Comparison of ENCODE assay signal across 16 cellular contexts in genomic region chr1:60596791-60597748, GRCh38.
DNase-seq lines count a peak whose midpoint lies in the region; ATAC-seq, FAIRE-seq and TF ChIP-seq lines count a peak whose summit lies in the region.
"Had no signal": no experiment of that assay in that cellular context is flagged by ENCODE, and none has a peak within 500 bp of the region (broad histone marks: within the 10 kb centered on the region; RNA-seq: fewer than 3 reads in every experiment).

No MANE protein-coding gene starts in this region.

- no peaks in the 10 kb centered on the region for H3K27me3 Mint-ChIP-seq in activated CD8-positive, alpha-beta T cell treated with anti-CD3 and anti-CD28 coated beads, Interleukin-2, amount 10 ng/mL, durations not matched to agents 7 days and 5 days (ENCODE audit: low read depth)

- H3K9me3 ChIP-seq in K562 (replicated peaks; ENCODE audit: control insufficient read depth, insufficient read depth, low read depth, low read length): no peaks in the 10 kb centered on the region
- H3K9me3 ChIP-seq: adrenal gland had no signal

- TF ChIP-seq RAD21 in K562 (CRISPR knock-in tag; conservative IDR thresholded peaks at IDR 0.05 in 1 of 2, IDR thresholded peaks at IDR 0.05 in 1 of 2): no peak

- TF ChIP-seq EP300 in K562 (IDR thresholded peaks at IDR 0.05; ENCODE audit: low read length): no peak

- no peak overlapping the region for H3K4me3 ChIP-seq in K562
- H3K4me3 ChIP-seq: adrenal gland had no signal

- H3K9me3 Mint-ChIP-seq in activated CD8-positive, alpha-beta T cell treated with anti-CD3 and anti-CD28 coated beads, Interleukin-2, amount 10 ng/mL, durations not matched to agents 7 days and 5 days (ENCODE audit: insufficient read depth): no peaks in the 10 kb centered on the region

- no peak overlapping the region for H3K27ac ChIP-seq in C4-2B
- no peak overlapping the region for H3K27ac ChIP-seq in K562 (ENCODE audit: extremely low read depth, low read depth, low read length)
- H3K27ac ChIP-seq: adrenal gland, VCaP had no signal

- in situ Hi-C loops in K562 (cut with MboI): no loop called here

- peaks cover 0 to 6% of the 10 kb centered on the region in 2 experiments; a peak in 2 of 5 replicates for H3K4me1 ChIP-seq in K562 (replicated peaks in 1 of 2; ENCODE audit: control insufficient read depth in 2 of 2, insufficient read depth in 2 of 2, low read length in 2 of 2)
- H3K4me1 ChIP-seq: adrenal gland had no signal

- H3K4me2 ChIP-seq in K562 (ENCODE audit: insufficient read depth, low read length): no peak overlapping the region

- H3K36me3 Mint-ChIP-seq in activated CD8-positive, alpha-beta T cell treated with anti-CD3 and anti-CD28 coated beads, Interleukin-2, amount 10 ng/mL, durations not matched to agents 7 days and 5 days (ENCODE audit: low read depth): no peaks in the 10 kb centered on the region
- H3K36me3 Mint-ChIP-seq: immature natural killer cell had no signal

- peak; percentile 67 for ATAC-seq in K562
- ATAC-seq in activated CD8-positive, alpha-beta T cell treated with anti-CD3 and anti-CD28 coated beads, Interleukin-2, amount 10 ng/mL, durations not matched to agents 7 days and 5 days: no peak
- ATAC-seq: activated T-helper 17 cell treated with anti-CD3 and anti-CD28 coated beads, Interleukin-2, amount 50 U/mL, for 72 hours had no signal

- H3K9ac ChIP-seq in K562 (ENCODE audit: insufficient read depth in 1 of 2, low read depth in 2 of 2, low read length in 2 of 2): no peak overlapping the region

- CTCF ChIA-PET in K562 (lab: Yijun Ruan, JAX; ENCODE audit: low intra/inter-chr PET ratio): no interaction called here
- CTCF ChIA-PET in activated CD8-positive, alpha-beta T cell treated with anti-CD3 and anti-CD28 coated beads, Interleukin-2, amount 10 ng/mL, durations not matched to agents 7 days and 5 days (lab: Charles Lee): no interaction called here

- 36% methylated on average over 8 of the region's 8 CpGs for WGBS in K562 (ENCODE audit: insufficient coverage, low coverage, missing lambda C conversion rate)

- no peak for TF ChIP-seq POLR2A in K562 (conservative IDR thresholded peaks at IDR 0.05)

- H3K9me1 ChIP-seq in K562 (ENCODE audit: control insufficient read depth, insufficient read depth, low read length): no peaks in the 10 kb centered on the region

- intact Hi-C loops in K562 (cut with micrococcal nuclease): no loop called here

- no peaks in the 10 kb centered on the region for H3K79me2 ChIP-seq in K562 (ENCODE audit: control insufficient read depth, insufficient read depth, low read length)

- no peak for FAIRE-seq in K562 (lab: Jason Lieb, UNC)
- FAIRE-seq: D721Med had no signal

- no peaks in the 10 kb centered on the region for H4K20me1 ChIP-seq in K562 (replicated peaks; ENCODE audit: control insufficient read depth, insufficient read depth, low read length)

- H2AFZ ChIP-seq in K562 (ENCODE audit: low read depth, low read length): no peak overlapping the region

- H3K27me3 ChIP-seq in K562 (ENCODE audit: control insufficient read depth in 2 of 2, insufficient read depth in 2 of 2, low read length in 2 of 2): no peaks in the 10 kb centered on the region
- H3K27me3 ChIP-seq: adrenal gland had no signal

- no peak overlapping the region for H3K27ac Mint-ChIP-seq in activated CD8-positive, alpha-beta T cell treated with anti-CD3 and anti-CD28 coated beads, Interleukin-2, amount 10 ng/mL, durations not matched to agents 7 days and 5 days
- H3K27ac Mint-ChIP-seq: activated T-helper 17 cell treated with anti-CD3 and anti-CD28 coated beads, Interleukin-2, amount 50 U/mL, for 72 hours; H9; immature natural killer cell had no signal

- POLR2A ChIA-PET in K562 (lab: Yijun Ruan, JAX): no interaction called here
- POLR2A ChIA-PET in activated CD8-positive, alpha-beta T cell treated with anti-CD3 and anti-CD28 coated beads, Interleukin-2, amount 10 ng/mL, durations not matched to agents 7 days and 5 days (lab: Charles Lee): no interaction called here

- DNase-seq in MV-4-11 (lab: John Stamatoyannopoulos, UW) (peak; percentile 67), K562 (ENCODE audit: extremely low read depth in 1 of 4, low spot score in 3 of 4) (peak in 2 of 4 experiments; percentile 22 to 29), kidney tubule cell (ENCODE audit: low spot score) (peak; percentile 53), NCI-H345 treated with DMSO at 0.1 percent for 48 hours (lab: John Stamatoyannopoulos, UW; ENCODE audit: unreplicated experiment) (no peak), GDM1 (lab: John Stamatoyannopoulos, UW) (no peak)
- no peak for DNase-seq in activated CD8-positive, alpha-beta T cell treated with anti-CD3 and anti-CD28 coated beads, Interleukin-2, amount 10 ng/mL, durations not matched to agents 7 days and 5 days
- no peak for DNase-seq in stimulated activated CD4-positive, alpha-beta T cell treated with anti-CD3 and anti-CD28 coated beads, Interleukin-4, amount 100 ng/mL, for 1 hour
- DNase-seq: H9, immature natural killer cell, NCI-H1092, SW 1271 had no signal

- peaks cover 5% of the 10 kb centered on the region; the same call in 1 of the 3 replicates for H3K36me3 ChIP-seq in K562 (ENCODE audit: control insufficient read depth, insufficient read depth, low read length)
- H3K36me3 ChIP-seq: adrenal gland had no signal

- H3K4me3 Mint-ChIP-seq in activated CD8-positive, alpha-beta T cell treated with anti-CD3 and anti-CD28 coated beads, Interleukin-2, amount 10 ng/mL, durations not matched to agents 7 days and 5 days: no peak overlapping the region
- H3K4me3 Mint-ChIP-seq: activated T-helper 17 cell treated with anti-CD3 and anti-CD28 coated beads, Interleukin-2, amount 50 U/mL, for 72 hours; H9; immature natural killer cell had no signal

- no peaks in the 10 kb centered on the region for H3K4me1 Mint-ChIP-seq in activated CD8-positive, alpha-beta T cell treated with anti-CD3 and anti-CD28 coated beads, Interleukin-2, amount 10 ng/mL, durations not matched to agents 7 days and 5 days (ENCODE audit: low read depth)
- H3K4me1 Mint-ChIP-seq: activated T-helper 17 cell treated with anti-CD3 and anti-CD28 coated beads, Interleukin-2, amount 50 U/mL, for 72 hours; H9 had no signal

- no TSS peak for BruUV-seq in K562 (replicated peaks; lab: Mats Ljungman, UMichigan)

- TF ChIP-seq CTCF in C4-2B (conservative IDR thresholded peaks at IDR 0.05) (peak; percentile 19; the same call in 1 of the 2 replicates), K562 (IDR thresholded peaks at IDR 0.05 in 2 of 3, conservative IDR thresholded peaks at IDR 0.05 in 1 of 3; ENCODE audit: insufficient read depth in 2 of 3, low read depth in 1 of 3, low read length in 3 of 3) (peak in 1 of 3 experiments; percentile 22; a peak in 1 of 6 replicates)

TF ChIP-seq in K562, 482 proteins besides CTCF, POLR2A, EP300 and RAD21 (continues in another document):
- TF ChIP-seq WHSC1 (IDR thresholded peaks at IDR 0.05; ENCODE audit: low read length) (no peak), NUFIP1 (IDR thresholded peaks at IDR 0.05; ENCODE audit: partially characterized antibody) (no peak), PCBP2 (IDR thresholded peaks at IDR 0.05; ENCODE audit: low read depth, low read length, poor library complexity, severe bottlenecking) (no peak), ZNF12 (CRISPR knock-in tag; IDR thresholded peaks at IDR 0.05) (no peak), TSC22D4 (tag; IDR thresholded peaks at IDR 0.05) (no peak), TEAD2 (tag; IDR thresholded peaks at IDR 0.05) (no peak), ILK (tag; IDR thresholded peaks at IDR 0.05; ENCODE audit: borderline replicate concordance, low read depth) (no peak), EHMT2 (IDR thresholded peaks at IDR 0.05) (no peak), MEF2A (IDR thresholded peaks at IDR 0.05; ENCODE audit: control insufficient read depth, low read depth, low read length) (no peak), ARNT (IDR thresholded peaks at IDR 0.05) (no peak), ZNF764 (CRISPR knock-in tag; IDR thresholded peaks at IDR 0.05; ENCODE audit: low read depth) (no peak), NFYB (IDR thresholded peaks at IDR 0.05; ENCODE audit: extremely low read depth, insufficient read length) (peak; percentile 18), USF2 (CRISPR knock-in tag; IDR thresholded peaks at IDR 0.05) (peak; percentile 18; the same call in 1 of the 2 replicates), NR0B1 (IDR thresholded peaks at IDR 0.05; ENCODE audit: partially characterized antibody) (no peak), CREB3L1 (IDR thresholded peaks at IDR 0.05; ENCODE audit: borderline replicate concordance, low read depth) (no peak), MAFK (IDR thresholded peaks at IDR 0.05; ENCODE audit: low read length) (peak; percentile 84), KAT7 (CRISPR knock-in tag; IDR thresholded peaks at IDR 0.05; ENCODE audit: borderline replicate concordance) (no peak), MAFF (IDR thresholded peaks at IDR 0.05; ENCODE audit: low read length) (peak; percentile 76)

Comparison
In these comparisons a context has a peak if more than half of its experiments do, and no peak if none do; other contexts are left out.
1. DNase-seq: peak in MV-4-11 (single experiment) and kidney tubule cell (single experiment); none in activated CD8-positive, alpha-beta T cell treated with anti-CD3 and anti-CD28 coated beads, Interleukin-2, amount 10 ng/mL, durations not matched to agents 7 days and 5 days (single experiment), NCI-H345 treated with DMSO at 0.1 percent for 48 hours (single experiment), stimulated activated CD4-positive, alpha-beta T cell treated with anti-CD3 and anti-CD28 coated beads, Interleukin-4, amount 100 ng/mL, for 1 hour (single experiment) and GDM1 (single experiment).